In genomic region chr16:23518435-23518891, GRCh38 we compare ENCODE assay signal across 9 cellular contexts. TPM values are rescaled to one million over a fixed set of nuclear protein-coding genes. Genes with fewer than 3 reads are reported as not detected.
A peak's percentile ranks its signal among the peaks of the same experiment; 100 is the strongest.
DNase-seq lines count a peak whose midpoint lies in the region; ATAC-seq and TF ChIP-seq lines count a peak whose summit lies in the region.
"Had no signal": no experiment of that assay in that cellular context is flagged by ENCODE, and none has a peak within 500 bp of the region (broad histone marks: within the 10 kb centered on the region; RNA-seq: fewer than 3 reads in every experiment).

No MANE protein-coding gene starts in this region.

- no peaks in the 10 kb centered on the region for H3K9me3 ChIP-seq in MM.1S (replicated peaks; ENCODE audit: insufficient read depth, low read length)
- H3K9me3 ChIP-seq in right cardiac atrium (ENCODE audit: control insufficient read depth, low read length), result no peaks in the 10 kb centered on the region
- H3K9me3 ChIP-seq: BE2C had no signal

- H3K4me1 ChIP-seq in MM.1S (ENCODE audit: low read length) (no peaks in the 10 kb centered on the region), right cardiac atrium (ENCODE audit: control insufficient read depth, insufficient read depth, low read length) (no peaks in the 10 kb centered on the region)

- no peak overlapping the region for H3K27ac ChIP-seq in MM.1S (ENCODE audit: low read length)
- no peak overlapping the region for H3K27ac ChIP-seq in brain microvascular endothelial cell
- H3K27ac ChIP-seq in right cardiac atrium (ENCODE audit: low read length), result no peak overlapping the region

- TF ChIP-seq CTCF in CD14-positive monocyte (IDR thresholded peaks at IDR 0.05), result no peak
- TF ChIP-seq CTCF in MM.1S (IDR thresholded peaks at IDR 0.05; ENCODE audit: low read length), result no peak
- no peak for TF ChIP-seq CTCF in brain microvascular endothelial cell (IDR thresholded peaks at IDR 0.05; ENCODE audit: low read depth, low read length, missing control alignments)

- no peak overlapping the region for H3K4me3 ChIP-seq in MM.1S (ENCODE audit: low read length)
- no peak overlapping the region for H3K4me3 ChIP-seq in brain microvascular endothelial cell (ENCODE audit: low read depth, low read length)
- H3K4me3 ChIP-seq in right cardiac atrium (ENCODE audit: low read length), result no peak overlapping the region

- no peaks in the 10 kb centered on the region for H3K27me3 ChIP-seq in MM.1S (replicated peaks; ENCODE audit: insufficient read depth, low read length)
- no peaks in the 10 kb centered on the region for H3K27me3 ChIP-seq in brain microvascular endothelial cell (replicated peaks)
- no peaks in the 10 kb centered on the region for H3K27me3 ChIP-seq in right cardiac atrium (ENCODE audit: control insufficient read depth, insufficient read depth)
- H3K27me3 ChIP-seq: BE2C had no signal

- H3K27me3 Mint-ChIP-seq in CD14-positive monocyte (ENCODE audit: low read depth in 3 of 3), result no peaks in the 10 kb centered on the region

- no peaks in the 10 kb centered on the region for H3F3A ChIP-seq in MM.1S (ENCODE audit: insufficient read depth, low read length)

- peaks cover 7 to 13% of the 10 kb centered on the region in 2 donors for H3K36me3 Mint-ChIP-seq in CD14-positive monocyte

- H3K4me1 Mint-ChIP-seq in CD14-positive monocyte, result peaks cover 55% of the 10 kb centered on the region

- in situ Hi-C loops in brain microvascular endothelial cell (cut with HindIII; ENCODE audit: low pct_ligation_motif_present, low sequenced_read_pairs), result no loop called here

- H3K27ac Mint-ChIP-seq in CD14-positive monocyte, result peak overlapping the region; percentile 87 to 97 (median 92)

- H3K9me2 ChIP-seq in MM.1S (replicated peaks; ENCODE audit: insufficient read depth, low read length), result no peaks in the 10 kb centered on the region

- DNase-seq in CD14-positive monocyte (ENCODE audit: low spot score) (no peak), MM.1S (peak; percentile 13), brain microvascular endothelial cell (peak; percentile 12), right cardiac atrium (no peak), DMS79 (lab: John Stamatoyannopoulos, UW) (no peak), Right ventricle myocardium inferior (ENCODE audit: missing footprints) (no peak)
- DNase-seq in activated CD4-positive, alpha-beta T cell treated with anti-CD3 and anti-CD28 coated beads for 1 hour, result no peak
- DNase-seq: BE2C had no signal

- intact Hi-C loops in CD14-positive monocyte (cut with micrococcal nuclease) (loop anchor here in 1 of 2 donors (10.0 kb wide), 1 partner anchor 126 kb away; the partner anchor contains the start of genes DCTN5 and PALB2), right cardiac atrium (cut with DNase I) (no loop called here), Right ventricle myocardium inferior (cut with DNase I) (no loop called here)

- peak overlapping the region; percentile 30 to 43 for H3K4me3 Mint-ChIP-seq in CD14-positive monocyte

- H4K20me1 ChIP-seq in MM.1S (ENCODE audit: insufficient read depth, low read length), result no peaks in the 10 kb centered on the region

- H3K4me2 ChIP-seq in MM.1S (ENCODE audit: low read depth, low read length), result no peak overlapping the region

- 62% methylated on average over 3 of the region's 3 CpGs for WGBS in right cardiac atrium

- H3K9me3 Mint-ChIP-seq in CD14-positive monocyte, result no peaks in the 10 kb centered on the region

- H3K36me3 ChIP-seq in MM.1S (replicated peaks; ENCODE audit: insufficient read depth, low read length) (0 out of 2 replicates have a peak, but pooled peaks cover 4% of the 10 kb centered on the region), brain microvascular endothelial cell (replicated peaks) (peaks cover 13% of the 10 kb centered on the region)

- H3K9ac ChIP-seq in MM.1S (ENCODE audit: low read length), result no peak overlapping the region

- no peaks in the 10 kb centered on the region for H3K79me2 ChIP-seq in MM.1S (ENCODE audit: low read length)

- H2AFZ ChIP-seq in MM.1S (ENCODE audit: low read length), result no peak overlapping the region

- ATAC-seq in GM21367 (IDR thresholded peaks at IDR 0.05; ENCODE audit: unreplicated experiment) (peak; percentile 61), right cardiac atrium (no peak), Right ventricle myocardium inferior (no peak)

RNA-seq across cellular contexts. Expression of gene GGA2, which starts 8.2 kb away (rescaled TPM):
- 10 to 100 TPM; 37.5 to 49.5 TPM for polyA plus RNA-seq in CD14-positive monocyte
- total RNA-seq in right cardiac atrium, result 10 to 100 TPM; 49.0 to 67.2 (median 56.4) TPM
- polyA plus RNA-seq in right cardiac atrium, result 20.4 TPM
- 51.7 TPM for total RNA-seq in Right ventricle myocardium inferior

RNA-seq across cellular contexts. Expression of gene EARS2, which starts 38.7 kb away (rescaled TPM):
- polyA plus RNA-seq in CD14-positive monocyte (1 to 10 TPM; 2.9 to 4.2 TPM), right cardiac atrium (15.9 TPM)
- total RNA-seq in right cardiac atrium (10 to 100 TPM; 11.0 to 18.2 (median 13.7) TPM), Right ventricle myocardium inferior (24.9 TPM)

RNA-seq across cellular contexts. Expression of gene UBFD1, which starts 39.1 kb away (rescaled TPM):
- polyA plus RNA-seq in CD14-positive monocyte (1 to 10 TPM; 8.0 to 8.9 TPM), right cardiac atrium (20.3 TPM)
- total RNA-seq in right cardiac atrium (10 to 100 TPM; 47.8 to 69.5 (median 61.8) TPM), Right ventricle myocardium inferior (66.4 TPM)

Comparison
In these comparisons a context has a peak if more than half of its experiments do, and no peak if none do; other contexts are left out.
1. DNase-seq: peak in MM.1S (single experiment) and brain microvascular endothelial cell (single experiment); none in CD14-positive monocyte (single experiment), activated CD4-positive, alpha-beta T cell treated with anti-CD3 and anti-CD28 coated beads for 1 hour (single experiment), right cardiac atrium (0 of 3), DMS79 (single experiment) and Right ventricle myocardium inferior (single experiment).